Comparison of ENCODE assay signal across 10 cellular contexts in the genomic region with DNA sequence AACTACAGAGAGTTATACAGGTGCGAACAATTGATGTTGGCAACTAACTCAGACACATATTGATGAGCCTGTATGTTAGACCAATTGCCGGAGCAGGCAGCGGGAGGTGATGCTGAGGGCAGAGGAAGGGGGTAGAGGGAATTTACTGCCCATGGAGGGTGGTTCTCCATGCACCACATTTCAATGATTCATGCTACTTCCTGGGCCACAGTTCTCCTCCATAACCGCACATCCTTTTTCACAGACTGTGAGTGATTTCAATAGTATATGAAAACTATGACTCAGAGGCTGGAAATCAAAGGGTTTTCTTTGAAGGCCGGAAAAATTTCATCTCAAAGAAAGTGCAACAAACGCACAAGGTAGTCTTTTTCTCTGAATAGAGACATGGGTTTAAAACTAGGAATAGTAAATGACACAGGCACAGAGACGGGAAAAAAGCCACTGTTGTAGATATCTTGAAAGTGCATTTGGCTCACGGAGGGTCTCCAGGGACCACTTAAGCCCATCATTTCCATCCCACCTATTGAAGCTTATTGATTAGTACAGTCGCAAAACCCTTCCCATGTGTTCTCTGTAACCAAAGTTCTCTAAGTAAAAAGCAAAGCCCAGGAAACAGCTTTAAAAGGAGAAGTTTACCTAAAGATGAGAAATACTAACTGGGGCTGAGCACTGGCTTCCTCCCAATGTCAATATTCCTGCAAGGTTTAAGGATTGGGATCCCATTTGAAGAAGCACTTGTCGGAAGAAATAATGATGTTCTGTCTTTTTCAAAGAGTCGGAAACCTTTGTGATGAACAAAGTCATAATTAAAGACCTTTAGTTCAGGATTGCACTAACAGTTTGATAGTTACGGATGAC. TPM values are rescaled to one million over a fixed set of nuclear protein-coding genes. Genes with fewer than 3 reads are reported as not detected.
DNase-seq lines count a peak whose midpoint lies in the region; ATAC-seq and TF ChIP-seq lines count a peak whose summit lies in the region.
"Had no signal": no experiment of that assay in that cellular context is flagged by ENCODE, and none has a peak within 500 bp of the region (broad histone marks: within the 10 kb centered on the region; RNA-seq: fewer than 3 reads in every experiment).

No MANE protein-coding gene starts in this region.

- intact Hi-C loops in activated naive CD4-positive, alpha-beta T cell treated with anti-CD3 and anti-CD28 coated beads for 36 hours (cut with micrococcal nuclease): loop anchor here (1.0 to 10.0 kb wide), 14 partner anchors 9 to 1854 kb away; partner anchors contain the start of genes CLINT1, HAVCR2 and THG1L
- intact Hi-C loops in sigmoid colon (cut with DNase I): no loop called here

- H3K27me3 ChIP-seq in RWPE2 (ENCODE audit: insufficient read depth, poor library complexity, severe bottlenecking): no peaks in the 10 kb centered on the region
- no peaks in the 10 kb centered on the region for H3K27me3 ChIP-seq in sigmoid colon

- H3K36me3 ChIP-seq in RWPE2 (ENCODE audit: low read depth) (no peaks in the 10 kb centered on the region), sigmoid colon (no peaks in the 10 kb centered on the region)

- H3K4me3 ChIP-seq in RWPE2 (ENCODE audit: severe bottlenecking) (no peak overlapping the region), sigmoid colon (no peak overlapping the region)

- H3K9me3 Mint-ChIP-seq in activated naive CD4-positive, alpha-beta T cell treated with anti-CD3 and anti-CD28 coated beads for 36 hours: peaks cover 3% of the 10 kb centered on the region
- H3K9me3 Mint-ChIP-seq in naive thymus-derived CD8-positive, alpha-beta T cell: no peaks in the 10 kb centered on the region

- H3K27ac ChIP-seq in RWPE2 (ENCODE audit: poor library complexity, severe bottlenecking): peak overlapping the region; percentile 98
- H3K27ac ChIP-seq in sigmoid colon: no peak overlapping the region
- H3K27ac ChIP-seq: C4-2B had no signal

- TF ChIP-seq CTCF in RWPE2 (IDR thresholded peaks at IDR 0.05; ENCODE audit: poor library complexity, severe bottlenecking) (no peak), sigmoid colon (IDR thresholded peaks at IDR 0.05) (no peak)

- peak; percentile 85 for ATAC-seq in RWPE2 (ENCODE audit: low read depth)
- peak; percentile 77 to 87 for ATAC-seq in naive thymus-derived CD8-positive, alpha-beta T cell

- no peak for TF ChIP-seq POLR2A in sigmoid colon (IDR thresholded peaks at IDR 0.05)

- peak overlapping the region; percentile 94 for H3K27ac Mint-ChIP-seq in activated naive CD4-positive, alpha-beta T cell treated with anti-CD3 and anti-CD28 coated beads for 36 hours
- H3K27ac Mint-ChIP-seq in naive thymus-derived CD8-positive, alpha-beta T cell: peak overlapping the region in 7 of 10 donors; percentile 23 to 78 (median 51)

- CTCF ChIA-PET in activated naive CD4-positive, alpha-beta T cell treated with anti-CD3 and anti-CD28 coated beads for 36 hours (lab: Charles Lee): interaction anchor here (0.6 to 0.7 kb wide), 3 partner anchors 15 to 668 kb away, joined by 3 read pairs; no protein-coding TSS in a partner anchor

- POLR2A ChIA-PET in naive thymus-derived CD8-positive, alpha-beta T cell (lab: Charles Lee): no interaction called here

- no peaks in the 10 kb centered on the region for H3K36me3 Mint-ChIP-seq in activated naive CD4-positive, alpha-beta T cell treated with anti-CD3 and anti-CD28 coated beads for 36 hours (ENCODE audit: low read depth)
- H3K36me3 Mint-ChIP-seq in naive thymus-derived CD8-positive, alpha-beta T cell: no peaks in the 10 kb centered on the region

- WGBS in sigmoid colon, 2 donors: 79 to 89% methylated on average over 12 of the region's 12 CpGs

- DNase-seq in activated gamma-delta T cell treated with Interleukin-2 at 50 U/mL for 16 hours: peak; percentile 56
- no peak for DNase-seq in activated gamma-delta T cell (lab: John Stamatoyannopoulos, UW)
- peak; percentile 76 for DNase-seq in RWPE2 (ENCODE audit: low spot score)
- peak; percentile 82 for DNase-seq in activated naive CD4-positive, alpha-beta T cell treated with anti-CD3 and anti-CD28 coated beads for 36 hours
- DNase-seq in naive thymus-derived CD8-positive, alpha-beta T cell: peak in 4 of 10 donors; percentile 1 to 30 (median 16)
- DNase-seq in sigmoid colon: no peak
- DNase-seq in NAMALWA (ENCODE audit: low spot score): no peak
- no peak for DNase-seq in NK-92 treated with Interleukin-12 subunit alpha and Interleukin-12 subunit beta, amount 100 ng/mL, for 24 hours (lab: John Stamatoyannopoulos, UW)

- H3K4me1 ChIP-seq in RWPE2 (ENCODE audit: insufficient read depth, poor library complexity, severe bottlenecking) (peaks cover 57% of the 10 kb centered on the region), sigmoid colon (no peaks in the 10 kb centered on the region)

- H3K4me3 Mint-ChIP-seq in activated naive CD4-positive, alpha-beta T cell treated with anti-CD3 and anti-CD28 coated beads for 36 hours: peak overlapping the region; percentile 3
- peak overlapping the region in 6 of 10 donors; percentile 12 to 61 (median 42) for H3K4me3 Mint-ChIP-seq in naive thymus-derived CD8-positive, alpha-beta T cell

- H3K9me3 ChIP-seq in RWPE2 (ENCODE audit: severe bottlenecking) (no peaks in the 10 kb centered on the region), sigmoid colon (no peaks in the 10 kb centered on the region)

- no peak for TF ChIP-seq EP300 in sigmoid colon (IDR thresholded peaks at IDR 0.05)

- H3K4me1 Mint-ChIP-seq in activated naive CD4-positive, alpha-beta T cell treated with anti-CD3 and anti-CD28 coated beads for 36 hours (ENCODE audit: low read depth): peaks cover 87% of the 10 kb centered on the region
- peaks cover 9 to 70% (median 31%) of the 10 kb centered on the region in 4 donors for H3K4me1 Mint-ChIP-seq in naive thymus-derived CD8-positive, alpha-beta T cell

- no peaks in the 10 kb centered on the region for H3K27me3 Mint-ChIP-seq in activated naive CD4-positive, alpha-beta T cell treated with anti-CD3 and anti-CD28 coated beads for 36 hours (ENCODE audit: low read depth)
- no peaks in the 10 kb centered on the region for H3K27me3 Mint-ChIP-seq in naive thymus-derived CD8-positive, alpha-beta T cell

RNA-seq across cellular contexts. Expression of gene ADAM19, which starts 28.0 kb away (rescaled TPM):
- 10 to 100 TPM; 37.3 to 39.3 TPM for total RNA-seq in activated naive CD4-positive, alpha-beta T cell treated with anti-CD3 and anti-CD28 coated beads for 36 hours
- 1 to 10 TPM; 3.6 TPM for total RNA-seq in naive thymus-derived CD8-positive, alpha-beta T cell
- under 1 TPM in 2 of 3 donors, not detected in 1; 0.08 to 0.14 TPM for polyA plus RNA-seq in naive thymus-derived CD8-positive, alpha-beta T cell
- 10 to 100 TPM; 18.8 to 53.2 (median 35.0) TPM for total RNA-seq in sigmoid colon
- 10 to 100 TPM in 1 of 3 donors, 1 to 10 TPM in 2; 1.2 to 16.3 (median 1.2) TPM for polyA plus RNA-seq in sigmoid colon

RNA-seq across cellular contexts. Expression of gene SOX30, which starts 48.7 kb away (rescaled TPM):
- under 1 TPM; 0.36 to 0.57 TPM for total RNA-seq in activated naive CD4-positive, alpha-beta T cell treated with anti-CD3 and anti-CD28 coated beads for 36 hours
- under 1 TPM; 0.14 to 0.44 TPM for total RNA-seq in naive thymus-derived CD8-positive, alpha-beta T cell
- polyA plus RNA-seq in naive thymus-derived CD8-positive, alpha-beta T cell: under 1 TPM; 0.07 to 0.16 (median 0.12) TPM
- under 1 TPM in 2 of 4 donors, not detected in 2; 0.33 to 0.55 TPM for total RNA-seq in sigmoid colon
- polyA plus RNA-seq in sigmoid colon: under 1 TPM in 1 of 3 donors, not detected in 2; 0.12 TPM
- total RNA-seq: dermis microvascular lymphatic vessel endothelial cell had no signal

Comparison
In these comparisons a context has a peak if more than half of its experiments do, and no peak if none do; other contexts are left out.
1. DNase-seq: peak in activated gamma-delta T cell treated with Interleukin-2 at 50 U/mL for 16 hours (single experiment), RWPE2 (single experiment) and activated naive CD4-positive, alpha-beta T cell treated with anti-CD3 and anti-CD28 coated beads for 36 hours (single experiment); none in activated gamma-delta T cell (single experiment), sigmoid colon (single experiment), NAMALWA (single experiment) and NK-92 treated with Interleukin-12 subunit alpha and Interleukin-12 subunit beta, amount 100 ng/mL, for 24 hours (single experiment).
2. RNA of gene ADAM19, which starts 28.0 kb away (total RNA-seq): 18.8 to 53.2 TPM in sigmoid colon and 37.3 to 39.3 TPM in activated naive CD4-positive, alpha-beta T cell treated with anti-CD3 and anti-CD28 coated beads for 36 hours; 3.6 TPM in naive thymus-derived CD8-positive, alpha-beta T cell; every median in the first group is over 4 times any median in the second.